In genomic region chr17:68379150-68379510, GRCh38 we compare ENCODE assay signal across 1 cellular context.
TF ChIP-seq lines count a peak whose summit lies in the region.

No MANE protein-coding gene starts in this region.

TF ChIP-seq in GM23338, 12 proteins besides CTCF, POLR2A, EP300 and RAD21 (continued from another document):
- TF ChIP-seq ZNF462 (CRISPR knock-in tag; IDR thresholded peaks at IDR 0.05): no peak
- TF ChIP-seq ZNF331 (CRISPR knock-in tag; IDR thresholded peaks at IDR 0.05; ENCODE audit: low read depth): no peak
- TF ChIP-seq CREB1 (CRISPR knock-in tag; IDR thresholded peaks at IDR 0.05; ENCODE audit: low read depth): no peak
- TF ChIP-seq ETS1 (IDR thresholded peaks at IDR 0.05): no peak
- no peak for TF ChIP-seq NANOG (IDR thresholded peaks at IDR 0.05; ENCODE audit: borderline replicate concordance)
- TF ChIP-seq EZH2 (IDR thresholded peaks at IDR 0.05; ENCODE audit: low read depth, unreplicated experiment): no peak
- no peak for TF ChIP-seq STAT1 (IDR thresholded peaks at IDR 0.05; ENCODE audit: unreplicated experiment)
- TF ChIP-seq ZNF114 (CRISPR knock-in tag; IDR thresholded peaks at IDR 0.05): no peak
- TF ChIP-seq REST (IDR thresholded peaks at IDR 0.05; ENCODE audit: unreplicated experiment): no peak
- TF ChIP-seq POLR2AphosphoS5 (IDR thresholded peaks at IDR 0.05; ENCODE audit: low read depth): no peak
